ENCODE assay signal across 8 cellular contexts in the genomic region with DNA sequence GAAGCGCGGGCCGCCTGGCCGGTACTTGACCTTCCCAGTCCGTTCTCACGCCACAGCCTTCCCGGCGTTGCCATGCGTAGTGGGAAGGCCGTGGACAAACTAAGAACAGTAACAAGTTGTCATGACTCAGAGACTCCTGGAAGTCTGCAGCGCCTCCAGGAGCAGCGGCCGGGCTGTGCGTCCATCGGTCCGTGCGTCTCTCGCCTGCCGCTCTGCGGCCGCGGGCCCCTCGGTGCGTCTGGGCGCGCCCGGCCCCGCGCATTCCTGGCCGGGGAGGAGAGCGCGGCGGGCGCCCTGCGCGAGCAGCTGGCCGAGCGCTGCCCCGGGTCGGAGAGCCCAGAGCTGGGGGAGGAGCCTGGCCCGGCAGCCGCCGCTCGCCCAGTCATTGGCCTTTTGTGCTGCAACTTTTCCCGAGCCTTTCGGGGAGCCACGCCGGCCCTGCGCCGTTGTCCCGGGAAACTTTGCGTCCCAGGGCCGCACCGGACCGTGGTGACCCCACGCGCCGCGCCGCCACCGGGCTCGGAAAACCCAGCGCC.
A peak's percentile ranks its signal among the peaks of the same experiment; 100 is the strongest.
DNase-seq lines count a peak whose midpoint lies in the region; ATAC-seq and TF ChIP-seq lines count a peak whose summit lies in the region.

No MANE protein-coding gene starts in this region.

- peak overlapping the region; percentile 79 for H3K9ac ChIP-seq in muscle layer of colon (ENCODE audit: low read length)

- peak overlapping the region; percentile 81 for H3K4me3 ChIP-seq in BJ (ENCODE audit: low read depth, low read length)
- peak overlapping the region; percentile 58 for H3K4me3 ChIP-seq in fibroblast of mammary gland (ENCODE audit: control insufficient read depth, low read depth, low read length)
- H3K4me3 ChIP-seq in muscle layer of colon (ENCODE audit: low read depth in 1 of 2, low read length in 2 of 2): peak overlapping the region; percentile 59 to 66

- in situ Hi-C loops in SK-MEL-5 (cut with HindIII; ENCODE audit: low pct_unique_long_range_greater_than_20kb, low sequenced_read_pairs): no loop called here

- POLR2A ChIA-PET in BJ (lab: Charles Lee): no interaction called here

- peak; percentile 54 for TF ChIP-seq CTCF in BJ (IDR thresholded peaks at IDR 0.05; ENCODE audit: insufficient read depth, low read depth, low read length)
- TF ChIP-seq CTCF in fibroblast of mammary gland (conservative IDR thresholded peaks at IDR 0.05; ENCODE audit: control insufficient read depth, insufficient read depth, low read depth, low read length): peak; percentile 25

- CTCF ChIA-PET in BJ (lab: Yijun Ruan, JAX): interaction anchor here (0.6 to 2.3 kb wide), 17 partner anchors 9 to 932 kb away, joined by 3 to 11 read pairs (median 5); no protein-coding TSS in a partner anchor

- ATAC-seq in HG02852 (IDR thresholded peaks at IDR 0.05; ENCODE audit: unreplicated experiment) (peak; percentile 53), HG03025 (IDR thresholded peaks at IDR 0.05; ENCODE audit: low FRiP score, unreplicated experiment) (no peak)

- DNase-seq in BJ (ENCODE audit: low read depth) (peak; percentile 85), SK-MEL-5 (ENCODE audit: low read depth, low spot score) (peak; percentile 87), fibroblast of mammary gland (ENCODE audit: low read depth) (peak; percentile 95), NCI-H2107 (lab: John Stamatoyannopoulos, UW) (no peak)
- DNase-seq in stimulated activated CD4-positive, alpha-beta T cell treated with anti-CD3 and anti-CD28 coated beads, Interleukin-2, amount 100 ng/mL, for 48 hours: no peak

- no peaks in the 10 kb centered on the region for H3K27me3 ChIP-seq in BJ (ENCODE audit: control insufficient read depth, insufficient read depth, low read length)
- H3K27me3 ChIP-seq in muscle layer of colon (ENCODE audit: control insufficient read depth in 1 of 2, insufficient read depth in 2 of 2, low read length in 2 of 2): no peaks in the 10 kb centered on the region

- peaks cover 40% of the 10 kb centered on the region for H3K4me1 ChIP-seq in muscle layer of colon (ENCODE audit: insufficient read depth, low read length)

- H3K9me3 ChIP-seq in muscle layer of colon (ENCODE audit: low read length): no peaks in the 10 kb centered on the region

- peak overlapping the region; percentile 96 for H3K27ac ChIP-seq in muscle layer of colon (ENCODE audit: low read depth, low read length)

- H3K36me3 ChIP-seq in BJ (ENCODE audit: control insufficient read depth, insufficient read depth, low read length) (no peaks in the 10 kb centered on the region), muscle layer of colon (ENCODE audit: insufficient read depth, low read length) (no peaks in the 10 kb centered on the region)

Comparison
In these comparisons a context has a peak if more than half of its experiments do, and no peak if none do; other contexts are left out.
1. DNase-seq: peak in BJ (single experiment), SK-MEL-5 (single experiment) and fibroblast of mammary gland (single experiment); none in stimulated activated CD4-positive, alpha-beta T cell treated with anti-CD3 and anti-CD28 coated beads, Interleukin-2, amount 100 ng/mL, for 48 hours (0 of 2) and NCI-H2107 (single experiment).
2. Peak in every context shown above with its lines, with median percentiles within 50 percentile points of each other: H3K4me3 ChIP-seq.